23 cellular contexts compared by ENCODE assay signal in the genomic region with DNA sequence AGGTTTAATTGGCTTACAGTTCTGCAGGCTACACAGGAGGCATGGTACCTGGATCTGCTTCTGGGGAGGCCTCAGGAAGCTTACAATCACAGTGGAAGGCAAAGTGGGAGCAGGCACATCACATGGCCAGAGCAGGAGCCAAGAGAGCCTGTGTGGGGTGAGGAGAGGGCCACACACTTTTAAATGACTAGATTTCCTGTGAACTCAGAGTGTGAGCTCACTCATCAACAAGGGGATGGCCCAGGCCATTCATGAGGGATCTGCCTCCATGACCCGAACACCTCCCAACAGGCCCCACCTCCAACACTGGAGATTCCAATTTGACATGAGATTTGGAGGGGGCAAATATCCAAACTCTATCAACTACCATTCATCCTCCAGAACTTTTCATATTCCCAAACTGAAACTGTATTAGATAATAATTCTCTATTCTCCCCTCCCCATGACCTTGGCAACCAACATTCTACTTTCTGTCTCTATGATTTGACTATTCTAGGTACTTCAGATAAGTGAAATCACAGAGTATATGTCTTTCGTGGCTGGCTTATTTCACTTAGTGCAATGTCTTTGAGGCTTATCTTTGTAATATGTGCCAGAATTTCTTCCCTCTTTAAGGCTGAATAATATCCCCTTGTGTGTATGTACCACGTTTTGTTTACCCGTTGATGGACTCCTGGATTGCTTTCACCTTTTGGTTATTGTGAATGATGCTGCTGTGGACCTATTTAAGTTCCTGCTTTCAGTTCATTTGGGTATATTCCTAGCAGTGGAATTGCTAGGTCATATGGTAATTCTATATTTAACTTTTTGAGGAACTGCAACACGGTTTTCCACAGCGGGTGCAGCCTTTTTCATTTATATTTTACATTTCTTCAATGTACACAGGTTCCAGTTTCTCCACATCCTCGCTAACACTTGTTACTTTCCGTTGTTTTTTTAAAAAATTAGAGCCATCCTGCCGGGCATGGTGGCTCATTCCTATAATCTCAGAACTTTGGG. TPM values are rescaled to one million over a fixed set of nuclear protein-coding genes. Genes with fewer than 3 reads are reported as not detected.
A peak's percentile ranks its signal among the peaks of the same experiment; 100 is the strongest.
DNase-seq lines count a peak whose midpoint lies in the region; ATAC-seq and TF ChIP-seq lines count a peak whose summit lies in the region.
"Had no signal": no experiment of that assay in that cellular context is flagged by ENCODE, and none has a peak within 500 bp of the region (broad histone marks: within the 10 kb centered on the region; RNA-seq: fewer than 3 reads in every experiment).

No MANE protein-coding gene starts in this region.

- H3K4me1 Mint-ChIP-seq in activated T-helper 17 cell treated with anti-CD3 and anti-CD28 coated beads, Interleukin-2, amount 50 U/mL, for 72 hours = no peaks in the 10 kb centered on the region
- H3K4me1 Mint-ChIP-seq in stimulated activated effector memory CD8-positive, alpha-beta T cell treated with anti-CD3 and anti-CD28 coated beads, Interleukin-12 subunit alpha, Interleukin-12 subunit beta, amount 100 ng/mL, for 72 hours = no peaks in the 10 kb centered on the region
- H3K4me1 Mint-ChIP-seq: naive B cell had no signal

- TF ChIP-seq CTCF in heart right ventricle (IDR thresholded peaks at IDR 0.05) = no peak

- H3K27me3 Mint-ChIP-seq in activated T-helper 17 cell treated with anti-CD3 and anti-CD28 coated beads, Interleukin-2, amount 50 U/mL, for 72 hours = no peaks in the 10 kb centered on the region
- H3K27me3 Mint-ChIP-seq: naive B cell had no signal

- H3K9me3 ChIP-seq in heart right ventricle = peaks cover 0 to 28% (median 0%) of the 10 kb centered on the region in 11 donors

- peak; percentile 17 for DNase-seq in Right ventricle myocardium superior
- no peak for DNase-seq in heart right ventricle
- DNase-seq in HT1080 (ENCODE audit: low read depth) = peak; percentile 53
- no peak for DNase-seq in stimulated activated effector memory CD8-positive, alpha-beta T cell treated with anti-CD3 and anti-CD28 coated beads, Interleukin-12 subunit alpha, Interleukin-12 subunit beta, amount 100 ng/mL, for 72 hours (ENCODE audit: low spot score in 2 of 2)
- DNase-seq in stimulated activated CD4-positive, alpha-beta T cell treated with anti-CD3 and anti-CD28 coated beads, Interleukin-2, amount 100 ng/mL, for 24 hours = no peak
- no peak for DNase-seq in stimulated activated CD4-positive, alpha-beta T cell treated with anti-CD3 and anti-CD28 coated beads, Interleukin-12 subunit alpha, Interleukin-12 subunit beta, amount 100 ng/mL, for 4 hours
- DNase-seq: activated CD4-positive, alpha-beta T cell treated with anti-CD3 and anti-CD28 coated beads, Interleukin-2, amount 10 ng/mL, durations not matched to agents 24 days and 14 days; body of pancreas; C1 segment of cervical spinal cord; DND-41; naive B cell; NCI-H446; NCI-H82; SHP77; small intestine; stimulated activated CD4-positive, alpha-beta T cell treated with anti-CD3 and anti-CD28 coated beads, Interleukin-1b, Interleukin-23, amount 100 ng/mL, for 48 hours; substantia nigra; T-helper 9 cell; upper lobe of left lung; WERI-Rb-1 had no signal

- H3K4me3 ChIP-seq in heart right ventricle = no peak overlapping the region
- H3K4me3 ChIP-seq: body of pancreas, upper lobe of left lung had no signal

- no peak overlapping the region for H3K4me3 Mint-ChIP-seq in activated T-helper 17 cell treated with anti-CD3 and anti-CD28 coated beads, Interleukin-2, amount 50 U/mL, for 72 hours
- no peak overlapping the region for H3K4me3 Mint-ChIP-seq in stimulated activated effector memory CD8-positive, alpha-beta T cell treated with anti-CD3 and anti-CD28 coated beads, Interleukin-12 subunit alpha, Interleukin-12 subunit beta, amount 100 ng/mL, for 72 hours
- H3K4me3 Mint-ChIP-seq: activated CD4-positive, alpha-beta T cell treated with anti-CD3 and anti-CD28 coated beads, Interleukin-2, amount 10 ng/mL, durations not matched to agents 24 days and 14 days; naive B cell had no signal

- H3K27ac ChIP-seq in heart right ventricle = no peak overlapping the region
- H3K27ac ChIP-seq: body of pancreas, upper lobe of left lung, WERI-Rb-1 had no signal

- H3K27me3 ChIP-seq in heart right ventricle = peaks cover 0 to 4% (median 0%) of the 10 kb centered on the region in 7 donors
- H3K27me3 ChIP-seq: body of pancreas, upper lobe of left lung had no signal

- ATAC-seq in Right ventricle myocardium superior (ENCODE audit: poor library complexity) (no peak), heart right ventricle (no peak)
- ATAC-seq in activated T-helper 17 cell treated with anti-CD3 and anti-CD28 coated beads, Interleukin-2, amount 50 U/mL, for 72 hours (replicated peaks) = peak; percentile 90
- ATAC-seq in stimulated activated effector memory CD8-positive, alpha-beta T cell treated with anti-CD3 and anti-CD28 coated beads, Interleukin-12 subunit alpha, Interleukin-12 subunit beta, amount 100 ng/mL, for 72 hours = peak; percentile 85
- ATAC-seq: body of pancreas, HCT116, left lobe of liver had no signal

- H3K4me1 ChIP-seq in heart right ventricle = peaks cover 0 to 13% (median 0%) of the 10 kb centered on the region in 9 donors
- H3K4me1 ChIP-seq: body of pancreas, upper lobe of left lung had no signal

- H3K9me3 Mint-ChIP-seq in activated T-helper 17 cell treated with anti-CD3 and anti-CD28 coated beads, Interleukin-2, amount 50 U/mL, for 72 hours = no peaks in the 10 kb centered on the region
- H3K9me3 Mint-ChIP-seq in stimulated activated effector memory CD8-positive, alpha-beta T cell treated with anti-CD3 and anti-CD28 coated beads, Interleukin-12 subunit alpha, Interleukin-12 subunit beta, amount 100 ng/mL, for 72 hours = peaks cover 3% of the 10 kb centered on the region

- WGBS in heart right ventricle, 2 donors = 67 to 68% methylated on average over 9 of the region's 9 CpGs

- no peak overlapping the region for H3K27ac Mint-ChIP-seq in activated T-helper 17 cell treated with anti-CD3 and anti-CD28 coated beads, Interleukin-2, amount 50 U/mL, for 72 hours
- H3K27ac Mint-ChIP-seq in stimulated activated effector memory CD8-positive, alpha-beta T cell treated with anti-CD3 and anti-CD28 coated beads, Interleukin-12 subunit alpha, Interleukin-12 subunit beta, amount 100 ng/mL, for 72 hours = no peak overlapping the region
- H3K27ac Mint-ChIP-seq: activated CD4-positive, alpha-beta T cell treated with anti-CD3 and anti-CD28 coated beads, Interleukin-2, amount 10 ng/mL, durations not matched to agents 24 days and 14 days had no signal

- no peaks in the 10 kb centered on the region for H3K36me3 ChIP-seq in heart right ventricle
- H3K36me3 ChIP-seq: upper lobe of left lung, WERI-Rb-1 had no signal

- no peaks in the 10 kb centered on the region for H3K36me3 Mint-ChIP-seq in activated T-helper 17 cell treated with anti-CD3 and anti-CD28 coated beads, Interleukin-2, amount 50 U/mL, for 72 hours (ENCODE audit: low read depth)
- H3K36me3 Mint-ChIP-seq in stimulated activated effector memory CD8-positive, alpha-beta T cell treated with anti-CD3 and anti-CD28 coated beads, Interleukin-12 subunit alpha, Interleukin-12 subunit beta, amount 100 ng/mL, for 72 hours = no peaks in the 10 kb centered on the region

- intact Hi-C loops in Right ventricle myocardium superior (cut with DNase I) (no loop called here), heart right ventricle (cut with DNase I) (no loop called here)

RNA-seq across cellular contexts. Expression of gene TKT, which starts 43.8 kb away (rescaled TPM):
- total RNA-seq in Right ventricle myocardium superior = 43.6 TPM
- total RNA-seq in heart right ventricle = 10 to 100 TPM; 16.5 to 81.8 (median 25.1) TPM
- polyA plus RNA-seq in heart right ventricle = 10 to 100 TPM; 54.6 to 91.4 TPM
- total RNA-seq in HT1080 (2014; rRNA removed; shearing (Covaris generic)) = 631 and 1,008 TPM in 2 replicates
- 538 and 610 TPM in 2 replicates for polyA plus RNA-seq in HT1080 (2015; cell fraction: cytosol; rRNA removed)
- polyA plus RNA-seq in HT1080 (2015; cell fraction: nucleus; rRNA removed) = 769 and 770 TPM in 2 replicates
- 100 to 1,000 TPM; 150 to 296 TPM for total RNA-seq in activated T-helper 17 cell treated with anti-CD3 and anti-CD28 coated beads, Interleukin-2, amount 50 U/mL, for 72 hours

RNA-seq across cellular contexts. Expression of gene PRKCD, which starts 51.0 kb away (rescaled TPM):
- total RNA-seq in Right ventricle myocardium superior (15.3 TPM), heart right ventricle (10 to 100 TPM in 4 of 10 donors, 1 to 10 TPM in 6; 6.6 to 28.3 (median 7.7) TPM)
- 10 to 100 TPM in 1 of 2 donors, 1 to 10 TPM in 1; 8.6 to 11.5 TPM for polyA plus RNA-seq in heart right ventricle
- 5.5 and 7.4 TPM in 2 replicates for total RNA-seq in HT1080 (2014; rRNA removed; shearing (Covaris generic))
- 50.0 and 54.7 TPM in 2 replicates for polyA plus RNA-seq in HT1080 (2015; cell fraction: cytosol; rRNA removed)
- 62.3 and 71.9 TPM in 2 replicates for polyA plus RNA-seq in HT1080 (2015; cell fraction: nucleus; rRNA removed)
- 10 to 100 TPM; 20.4 to 21.8 TPM for total RNA-seq in activated T-helper 17 cell treated with anti-CD3 and anti-CD28 coated beads, Interleukin-2, amount 50 U/mL, for 72 hours

Comparison
In these comparisons a context has a peak if more than half of its experiments do, and no peak if none do; other contexts are left out.
1. DNase-seq: peak in Right ventricle myocardium superior (single experiment) and HT1080 (single experiment); none in heart right ventricle (0 of 2), stimulated activated effector memory CD8-positive, alpha-beta T cell treated with anti-CD3 and anti-CD28 coated beads, Interleukin-12 subunit alpha, Interleukin-12 subunit beta, amount 100 ng/mL, for 72 hours (0 of 2), stimulated activated CD4-positive, alpha-beta T cell treated with anti-CD3 and anti-CD28 coated beads, Interleukin-2, amount 100 ng/mL, for 24 hours (0 of 2) and stimulated activated CD4-positive, alpha-beta T cell treated with anti-CD3 and anti-CD28 coated beads, Interleukin-12 subunit alpha, Interleukin-12 subunit beta, amount 100 ng/mL, for 4 hours (single experiment).
2. ATAC-seq: peak in activated T-helper 17 cell treated with anti-CD3 and anti-CD28 coated beads, Interleukin-2, amount 50 U/mL, for 72 hours (single experiment) and stimulated activated effector memory CD8-positive, alpha-beta T cell treated with anti-CD3 and anti-CD28 coated beads, Interleukin-12 subunit alpha, Interleukin-12 subunit beta, amount 100 ng/mL, for 72 hours (single experiment); none in Right ventricle myocardium superior (single experiment) and heart right ventricle (0 of 8).